Comparison of ENCODE assay signal across 14 cellular contexts in the genomic region with DNA sequence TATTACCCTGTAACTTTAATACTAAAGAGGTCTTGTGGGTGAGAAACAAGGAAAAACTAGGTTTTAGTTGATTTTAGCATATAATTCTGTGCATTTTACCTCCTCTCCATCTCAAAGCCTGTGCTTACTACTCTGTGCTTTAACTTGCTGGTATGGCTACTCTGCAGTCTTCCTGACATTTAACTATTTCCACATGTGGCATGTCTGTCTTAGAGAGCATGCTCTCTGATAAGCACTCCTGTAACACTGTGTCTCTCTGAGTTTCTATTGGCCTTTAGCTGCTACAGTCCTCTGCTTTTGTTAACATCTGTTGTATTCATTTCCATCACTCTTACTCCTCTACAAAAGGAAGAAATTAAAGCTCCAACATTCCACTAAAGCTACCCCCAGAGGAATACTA.
DNase-seq lines count a peak whose midpoint lies in the region; TF ChIP-seq lines count a peak whose summit lies in the region.
"Had no signal": no experiment of that assay in that cellular context is flagged by ENCODE, and none has a peak within 500 bp of the region (broad histone marks: within the 10 kb centered on the region; RNA-seq: fewer than 3 reads in every experiment).

No MANE protein-coding gene starts in this region.

- no peaks in the 10 kb centered on the region for H3K36me3 ChIP-seq in A673 (ENCODE audit: insufficient read depth, low read length, poor library complexity, severe bottlenecking)
- H3K36me3 ChIP-seq in adipocyte (ENCODE audit: control insufficient read depth, insufficient read depth, low read length, severe bottlenecking): no peaks in the 10 kb centered on the region
- no peaks in the 10 kb centered on the region for H3K36me3 ChIP-seq in testis (ENCODE audit: low read depth, missing control alignments)
- H3K36me3 ChIP-seq: MG63 had no signal

- DNase-seq in A673 (ENCODE audit: low spot score) (peak; percentile 8), AG20443 (ENCODE audit: low spot score) (peak; percentile 10), adipocyte (ENCODE audit: low read depth) (peak; percentile 33), mesothelial cell of epicardium (ENCODE audit: low spot score in 2 of 2, unreplicated experiment in 2 of 2) (no peak), testis (no peak), glutamatergic neuron (no peak), H4 (ENCODE audit: low spot score) (no peak)
- DNase-seq: activated CD4-positive, alpha-beta T cell treated with anti-CD3 and anti-CD28 coated beads, Interleukin-2, amount 50 U/mL, for 48 hours; C1 segment of cervical spinal cord; MG63; midbrain; NCI-H1930; OCI-M1; stimulated activated CD4-positive, alpha-beta T cell treated with anti-CD3 and anti-CD28 coated beads, Interleukin-2, amount 100 ng/mL, for 48 hours had no signal

- no peak overlapping the region for H3K9ac ChIP-seq in adipocyte (ENCODE audit: low read length)

- H3K27me3 ChIP-seq in A673 (replicated peaks; ENCODE audit: insufficient read depth, low read depth, low read length, poor library complexity) (no peaks in the 10 kb centered on the region), adipocyte (replicated peaks; ENCODE audit: control insufficient read depth, insufficient read depth, low read length) (no peaks in the 10 kb centered on the region), testis (no peaks in the 10 kb centered on the region)
- H3K27me3 ChIP-seq: MG63 had no signal

- H3K4me1 Mint-ChIP-seq in mesothelial cell of epicardium (peaks cover 37% of the 10 kb centered on the region), glutamatergic neuron (ENCODE audit: low read depth, unreplicated experiment) (peaks cover 17% of the 10 kb centered on the region)

- BruUV-seq in A673 (replicated peaks; lab: Mats Ljungman, UMichigan): no TSS peak

- POLR2A ChIA-PET in A673 (lab: Charles Lee; ENCODE audit: low non-redundant PET): no interaction called here

- H3K27ac Mint-ChIP-seq in mesothelial cell of epicardium (peak overlapping the region; percentile 60), glutamatergic neuron (ENCODE audit: unreplicated experiment) (no peak overlapping the region)

- H3K27ac ChIP-seq in A673 (ENCODE audit: low read depth, low read length, poor library complexity, severe bottlenecking): no peak overlapping the region
- H3K27ac ChIP-seq in testis: no peak overlapping the region

- H3K27me3 Mint-ChIP-seq in mesothelial cell of epicardium (ENCODE audit: low read depth): no peaks in the 10 kb centered on the region
- no peaks in the 10 kb centered on the region for H3K27me3 Mint-ChIP-seq in glutamatergic neuron (ENCODE audit: unreplicated experiment)

- no peak overlapping the region for H3K4me3 ChIP-seq in A673 (ENCODE audit: low read depth, low read length, poor library complexity, severe bottlenecking)
- no peak overlapping the region for H3K4me3 ChIP-seq in adipocyte (ENCODE audit: low read length)
- H3K4me3 ChIP-seq in testis: no peak overlapping the region
- H3K4me3 ChIP-seq: MG63 had no signal

- intact Hi-C loops in A673 (cut with micrococcal nuclease; ENCODE audit: unreplicated experiment): loop anchor here (10.0 kb wide), 1 partner anchor 526 kb away; no protein-coding TSS in a partner anchor
- intact Hi-C loops in testis (cut with DNase I; ENCODE audit: low total_unique reads): no loop called here

- H3K4me1 ChIP-seq in A673 (ENCODE audit: insufficient read depth, low read length, poor library complexity, severe bottlenecking): peaks cover 4% of the 10 kb centered on the region
- no peaks in the 10 kb centered on the region for H3K4me1 ChIP-seq in adipocyte (ENCODE audit: control insufficient read depth, insufficient read depth, low read length)
- H3K4me1 ChIP-seq in testis: no peaks in the 10 kb centered on the region

- H3K4me3 Mint-ChIP-seq in mesothelial cell of epicardium (no peak overlapping the region), glutamatergic neuron (ENCODE audit: unreplicated experiment) (no peak overlapping the region)

- TF ChIP-seq POLR2A in testis (IDR thresholded peaks at IDR 0.05): no peak

- H3K36me3 Mint-ChIP-seq in mesothelial cell of epicardium (no peaks in the 10 kb centered on the region), glutamatergic neuron (ENCODE audit: unreplicated experiment) (no peaks in the 10 kb centered on the region)

- no peak for TF ChIP-seq CTCF in A673 (conservative IDR thresholded peaks at IDR 0.05; ENCODE audit: low read depth, low read length)
- no peak for TF ChIP-seq CTCF in mesothelial cell of epicardium (IDR thresholded peaks at IDR 0.05; ENCODE audit: unreplicated experiment)
- TF ChIP-seq CTCF in testis (IDR thresholded peaks at IDR 0.05): no peak
- TF ChIP-seq CTCF in glutamatergic neuron (IDR thresholded peaks at IDR 0.05; ENCODE audit: partially characterized antibody, unreplicated experiment): no peak

- no peaks in the 10 kb centered on the region for H3K9me3 ChIP-seq in A673 (ENCODE audit: low read depth, low read length, poor library complexity, severe bottlenecking)
- no peaks in the 10 kb centered on the region for H3K9me3 ChIP-seq in adipocyte (ENCODE audit: control insufficient read depth, low read length)
- H3K9me3 ChIP-seq in testis: no peaks in the 10 kb centered on the region
- H3K9me3 ChIP-seq: MG63 had no signal

- CTCF ChIA-PET in A673 (lab: Charles Lee): interaction anchor here (0.6 kb wide), 1 partner anchor 109 kb away, joined by 5 read pairs; no protein-coding TSS in a partner anchor

- no peaks in the 10 kb centered on the region for H3K9me3 Mint-ChIP-seq in mesothelial cell of epicardium
- H3K9me3 Mint-ChIP-seq in glutamatergic neuron (ENCODE audit: unreplicated experiment): peaks cover 1% of the 10 kb centered on the region

Comparison
In these comparisons a context has a peak if more than half of its experiments do, and no peak if none do; other contexts are left out.
1. DNase-seq: peak in A673 (single experiment), AG20443 (single experiment) and adipocyte (single experiment); none in mesothelial cell of epicardium (0 of 2), testis (single experiment), glutamatergic neuron (single experiment) and H4 (single experiment).